ENCODE assay signal across 8 cellular contexts in the genomic region with DNA sequence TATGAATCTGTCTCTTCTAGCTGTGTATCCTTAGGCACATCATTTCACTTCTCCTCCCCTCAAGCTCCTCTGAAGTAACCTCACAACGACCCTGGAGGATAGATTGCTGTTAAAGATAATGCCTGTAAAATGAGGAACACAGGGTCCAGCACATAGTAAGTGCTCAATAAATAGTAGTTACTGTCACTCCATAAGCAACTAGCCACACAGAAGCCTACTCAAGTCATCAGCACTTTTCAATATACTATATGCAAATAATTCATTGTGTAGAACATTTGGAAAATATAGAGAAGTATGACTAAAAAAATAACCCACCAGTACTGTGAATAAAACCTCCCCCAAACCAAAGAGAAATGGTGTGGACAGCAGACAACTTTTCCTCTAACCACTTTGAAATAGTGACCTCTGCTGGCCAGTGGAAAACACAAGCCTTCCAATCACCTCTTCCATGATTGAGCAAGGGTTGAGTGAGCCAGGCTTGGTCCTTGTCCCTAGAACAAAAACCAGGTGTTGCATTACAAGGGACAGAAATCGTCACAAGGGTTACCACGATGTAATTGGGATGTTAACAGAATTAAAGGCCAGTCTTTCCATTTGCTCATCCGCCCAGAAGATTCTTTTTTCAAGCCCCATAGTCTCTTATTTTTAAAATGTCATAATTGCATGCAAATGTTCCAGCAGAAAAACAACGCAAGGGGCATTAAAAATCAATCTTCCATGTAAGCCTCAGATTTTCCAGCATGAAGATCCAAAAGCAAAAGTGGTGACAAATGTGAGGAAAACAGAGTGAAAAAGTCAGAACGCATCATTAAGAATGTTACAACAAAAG. TPM values are rescaled to one million over a fixed set of nuclear protein-coding genes. Genes with fewer than 3 reads are reported as not detected.
DNase-seq lines count a peak whose midpoint lies in the region; ATAC-seq and TF ChIP-seq lines count a peak whose summit lies in the region.
"Had no signal": no experiment of that assay in that cellular context is flagged by ENCODE, and none has a peak within 500 bp of the region (broad histone marks: within the 10 kb centered on the region; RNA-seq: fewer than 3 reads in every experiment).

No MANE protein-coding gene starts in this region.

- no peak overlapping the region for H3K9ac ChIP-seq in OCI-LY1 (ENCODE audit: low read length)

- no peaks in the 10 kb centered on the region for H3K9me2 ChIP-seq in OCI-LY1 (ENCODE audit: low read depth, low read length)

- no peaks in the 10 kb centered on the region for H4K20me1 ChIP-seq in OCI-LY1 (ENCODE audit: insufficient read depth, low read length)

- no peaks in the 10 kb centered on the region for H3K9me3 ChIP-seq in OCI-LY1 (ENCODE audit: low read length)
- no peaks in the 10 kb centered on the region for H3K9me3 ChIP-seq in lower lobe of right lung

- TF ChIP-seq CTCF in HFF-Myc (IDR thresholded peaks at IDR 0.05; ENCODE audit: low read depth, low read length, missing control alignments) (peak; percentile 80), OCI-LY1 (IDR thresholded peaks at IDR 0.05; ENCODE audit: low read length) (peak; percentile 78), choroid plexus epithelial cell (conservative IDR thresholded peaks at IDR 0.05; ENCODE audit: low read depth, low read length) (peak; percentile 86), lower lobe of right lung (IDR thresholded peaks at IDR 0.05) (peak; percentile 60)

- H3K27me3 ChIP-seq in OCI-LY1 (ENCODE audit: insufficient read depth, low read length) = no peaks in the 10 kb centered on the region
- no peaks in the 10 kb centered on the region for H3K27me3 ChIP-seq in lower lobe of right lung (ENCODE audit: low read depth)

- no peak overlapping the region for H3K4me2 ChIP-seq in OCI-LY1 (ENCODE audit: low read length)

- H3K4me1 ChIP-seq in OCI-LY1 (ENCODE audit: insufficient read depth, low read length, severe bottlenecking) (no peaks in the 10 kb centered on the region), lower lobe of right lung (no peaks in the 10 kb centered on the region)

- H3K36me3 ChIP-seq in OCI-LY1 (ENCODE audit: insufficient read depth, low read length) (no peaks in the 10 kb centered on the region), lower lobe of right lung (no peaks in the 10 kb centered on the region)

- H3F3A ChIP-seq in OCI-LY1 (ENCODE audit: insufficient read depth, low read length) = no peaks in the 10 kb centered on the region

- intact Hi-C loops in lower lobe of right lung (cut with DNase I) = no loop called here

- no peak overlapping the region for H3K27ac ChIP-seq in OCI-LY1 (ENCODE audit: low read depth, low read length, poor library complexity, severe bottlenecking)
- no peak overlapping the region for H3K27ac ChIP-seq in lower lobe of right lung

- DNase-seq in DMS114 treated with DMSO at 0.1 percent for 48 hours (lab: John Stamatoyannopoulos, UW; ENCODE audit: unreplicated experiment) (peak; percentile 42), HFF-Myc (ENCODE audit: extremely low read depth, low read depth) (no peak), choroid plexus epithelial cell (ENCODE audit: low read depth) (peak; percentile 85), lower lobe of right lung (no peak), UCSD-AML1 (lab: John Stamatoyannopoulos, UW; ENCODE audit: unreplicated experiment) (no peak)
- DNase-seq: activated B cell treated with CpG ODN at 0.5 μM for 24 hours had no signal

- ATAC-seq in lower lobe of right lung (peak; percentile 46 to 51), GM19324 (IDR thresholded peaks at IDR 0.05; ENCODE audit: low FRiP score, unreplicated experiment) (no peak)

- H3K79me2 ChIP-seq in OCI-LY1 (ENCODE audit: insufficient read depth, low read length) = no peaks in the 10 kb centered on the region

- H3K4me3 ChIP-seq in HFF-Myc (replicated peaks; ENCODE audit: low read depth, low read length) (no peak overlapping the region), OCI-LY1 (ENCODE audit: low read depth, low read length, poor library complexity, severe bottlenecking) (no peak overlapping the region), choroid plexus epithelial cell (ENCODE audit: low read depth, low read length) (no peak overlapping the region), lower lobe of right lung (no peak overlapping the region)

- H2AFZ ChIP-seq in OCI-LY1 (ENCODE audit: low read length) = no peak overlapping the region

RNA-seq across cellular contexts. Expression of gene GLIS1, which starts 15.7 kb away (rescaled TPM):
- total RNA-seq in lower lobe of right lung = not detected
- total RNA-seq: activated B cell treated with CpG ODN at 0.5 μM for 24 hours had no signal

Comparison
In these comparisons a context has a peak if more than half of its experiments do, and no peak if none do; other contexts are left out.
1. DNase-seq: peak in DMS114 treated with DMSO at 0.1 percent for 48 hours (single experiment) and choroid plexus epithelial cell (single experiment); none in HFF-Myc (single experiment), lower lobe of right lung (single experiment) and UCSD-AML1 (single experiment).
2. Peak in every context shown above with its lines, with median percentiles within 50 percentile points of each other: CTCF ChIP-seq.